ENCODE assay signal across 26 cellular contexts in genomic region chr4:48705609-48706008, GRCh38.
"Had no signal": no experiment of that assay in that cellular context is flagged by ENCODE, and none has a peak within 500 bp of the region (broad histone marks: within the 10 kb centered on the region; RNA-seq: fewer than 3 reads in every experiment).

No MANE protein-coding gene starts in this region.

- H3K36me3 ChIP-seq: colonic mucosa, uterus had no signal

- H3K4me2 ChIP-seq: neural progenitor cell, smooth muscle cell had no signal

- H3K4me3 Mint-ChIP-seq: central memory CD8-positive, alpha-beta T cell; dendritic cell treated with granulocyte-macrophage colony-stimulating factor and Interleukin-4, amounts not matched to agents 40 ng/mL and 50 ng/mL, for 4 days; nephron; neural progenitor cell; stimulated activated naive B cell treated with anti-CD40 and anti-IgM and Interleukin-4, amounts not matched to agents 10 μg/mL and 1 μg/mL and 100 μg/mL, for 72 hours; stimulated activated naive CD8-positive, alpha-beta T cell treated with anti-CD3 and anti-CD28 coated beads, Interleukin-15, Interleukin-2, amounts not matched to agents 100 ng/mL and 50 ng/mL, for 24 hours had no signal

- H3K9me3 Mint-ChIP-seq: central memory CD8-positive, alpha-beta T cell; dendritic cell treated with granulocyte-macrophage colony-stimulating factor and Interleukin-4, amounts not matched to agents 40 ng/mL and 50 ng/mL, for 4 days; stimulated activated naive CD8-positive, alpha-beta T cell treated with anti-CD3 and anti-CD28 coated beads, Interleukin-15, Interleukin-2, amounts not matched to agents 100 ng/mL and 50 ng/mL, for 24 hours had no signal

- ATAC-seq: left ventricle myocardium superior; lower lobe of right lung; right lobe of liver; stimulated activated naive B cell treated with anti-CD40 and anti-IgM and Interleukin-4, amounts not matched to agents 10 μg/mL and 1 μg/mL and 100 μg/mL, for 72 hours; upper lobe of right lung had no signal

- H3K27me3 Mint-ChIP-seq: central memory CD8-positive, alpha-beta T cell; dendritic cell treated with granulocyte-macrophage colony-stimulating factor and Interleukin-4, amounts not matched to agents 40 ng/mL and 50 ng/mL, for 4 days; progenitor cell of endocrine pancreas; stimulated activated naive B cell treated with anti-CD40 and anti-IgM and Interleukin-4, amounts not matched to agents 10 μg/mL and 1 μg/mL and 100 μg/mL, for 72 hours; stimulated activated naive CD8-positive, alpha-beta T cell treated with anti-CD3 and anti-CD28 coated beads, Interleukin-15, Interleukin-2, amounts not matched to agents 100 ng/mL and 50 ng/mL, for 24 hours had no signal

- H3K4me1 ChIP-seq: colonic mucosa, esophagus squamous epithelium, lower lobe of right lung, parathyroid adenoma, right lobe of liver, suprapubic skin, upper lobe of right lung, uterus had no signal

- H3K27me3 ChIP-seq: colonic mucosa, esophagus squamous epithelium, neural progenitor cell, right lobe of liver, suprapubic skin, transverse colon, upper lobe of right lung, uterus had no signal

- H3K27ac Mint-ChIP-seq: dendritic cell treated with granulocyte-macrophage colony-stimulating factor and Interleukin-4, amounts not matched to agents 40 ng/mL and 50 ng/mL, for 4 days; neural progenitor cell; progenitor cell of endocrine pancreas; stimulated activated naive B cell treated with anti-CD40 and anti-IgM and Interleukin-4, amounts not matched to agents 10 μg/mL and 1 μg/mL and 100 μg/mL, for 72 hours; stimulated activated naive CD8-positive, alpha-beta T cell treated with anti-CD3 and anti-CD28 coated beads, Interleukin-15, Interleukin-2, amounts not matched to agents 100 ng/mL and 50 ng/mL, for 24 hours had no signal

- H3K27ac ChIP-seq: colonic mucosa, esophagus squamous epithelium, lower lobe of right lung, parathyroid adenoma, right lobe of liver, suprapubic skin, transverse colon, upper lobe of right lung, uterus had no signal

- H3K9me3 ChIP-seq: colonic mucosa, esophagus squamous epithelium, lower lobe of right lung, right lobe of liver, suprapubic skin, transverse colon, upper lobe of right lung, uterus had no signal

- H3K4me1 Mint-ChIP-seq: nephron had no signal

- DNase-seq: colonic mucosa; effector memory CD4-positive, alpha-beta T cell; erythroblast; esophagus squamous epithelium; foreskin melanocyte; islet precursor cell; kidney glomerular epithelial cell; left ventricle myocardium superior; lower lobe of right lung; right lobe of liver; stimulated activated CD4-positive, alpha-beta T cell treated with anti-CD3 and anti-CD28 coated beads, Interleukin-12 subunit alpha, Interleukin-12 subunit beta, amount 100 ng/mL, for 4 hours; stimulated activated CD4-positive, alpha-beta T cell treated with anti-CD3 and anti-CD28 coated beads, Interleukin-2, amount 100 ng/mL, for 24 hours; stimulated activated CD4-positive, alpha-beta T cell treated with anti-CD3 and anti-CD28 coated beads, Interleukin-4, amount 100 ng/mL, for 24 hours; stimulated activated naive B cell treated with anti-CD40 and anti-IgM and Interleukin-4, amounts not matched to agents 10 μg/mL and 1 μg/mL and 100 μg/mL, for 72 hours; transverse colon; upper lobe of right lung; uterus had no signal

- H2AFZ ChIP-seq: neural progenitor cell, parathyroid adenoma had no signal

- H3K4me3 ChIP-seq: colonic mucosa, esophagus squamous epithelium, lower lobe of right lung, neural progenitor cell, right lobe of liver, smooth muscle cell, suprapubic skin, transverse colon, upper lobe of right lung, uterus had no signal
